ENCODE assay signal across 7 cellular contexts in genomic region chr12:123268850-123269249, GRCh38. TPM values are rescaled to one million over a fixed set of nuclear protein-coding genes. Genes with fewer than 3 reads are reported as not detected.
DNase-seq lines count a peak whose midpoint lies in the region; ATAC-seq and TF ChIP-seq lines count a peak whose summit lies in the region.

No MANE protein-coding gene starts in this region.

- no peak overlapping the region for H3K23ac ChIP-seq in H9 (ENCODE audit: insufficient read length, low read depth, low read length)

- no peak overlapping the region for H2BK120ac ChIP-seq in H9 (ENCODE audit: low read depth, low read length, poor library complexity, severe bottlenecking)

- ATAC-seq in activated naive CD8-positive, alpha-beta T cell treated with anti-CD3 and anti-CD28 coated beads, Interleukin-2, amount 10 ng/mL, durations not matched to agents 7 days and 5 days (ENCODE audit: low read depth), result no peak
- ATAC-seq in stimulated activated memory B cell treated with anti-CD40 and anti-IgM and Interleukin-4, amounts not matched to agents 10 μg/mL and 1 μg/mL and 100 μg/mL, for 72 hours, result no peak
- ATAC-seq in HG03521 (IDR thresholded peaks at IDR 0.05; ENCODE audit: unreplicated experiment) (no peak), GM19452 (IDR thresholded peaks at IDR 0.05; ENCODE audit: unreplicated experiment) (no peak)

- peak overlapping the region; percentile 18 for H3K9ac ChIP-seq in H9 (ENCODE audit: extremely low read depth, insufficient read length, low read length)

- peaks cover 12 to 50% (median 41%) of the 10 kb centered on the region in 3 experiments for H3K36me3 Mint-ChIP-seq in H9 (ENCODE audit: insufficient read depth in 1 of 3, low read depth in 3 of 3)
- peaks cover 2% of the 10 kb centered on the region for H3K36me3 Mint-ChIP-seq in activated naive CD8-positive, alpha-beta T cell treated with anti-CD3 and anti-CD28 coated beads, Interleukin-2, amount 10 ng/mL, durations not matched to agents 7 days and 5 days
- H3K36me3 Mint-ChIP-seq in immature natural killer cell, result no peaks in the 10 kb centered on the region
- peaks cover 10% of the 10 kb centered on the region for H3K36me3 Mint-ChIP-seq in stimulated activated memory B cell treated with anti-CD40 and anti-IgM and Interleukin-4, amounts not matched to agents 10 μg/mL and 1 μg/mL and 100 μg/mL, for 72 hours

- no peaks in the 10 kb centered on the region for H3K9me3 ChIP-seq in H9 (ENCODE audit: control insufficient read depth, low read depth, low read length)

- no peak overlapping the region for H2BK20ac ChIP-seq in H9 (ENCODE audit: low read depth, low read length, poor library complexity, severe bottlenecking)

- H3K9me3 Mint-ChIP-seq in H9 (peaks cover 0 to 3% of the 10 kb centered on the region in 2 experiments; a peak in 2 of 5 replicates), immature natural killer cell (no peaks in the 10 kb centered on the region)
- no peaks in the 10 kb centered on the region for H3K9me3 Mint-ChIP-seq in activated naive CD8-positive, alpha-beta T cell treated with anti-CD3 and anti-CD28 coated beads, Interleukin-2, amount 10 ng/mL, durations not matched to agents 7 days and 5 days
- H3K9me3 Mint-ChIP-seq in stimulated activated memory B cell treated with anti-CD40 and anti-IgM and Interleukin-4, amounts not matched to agents 10 μg/mL and 1 μg/mL and 100 μg/mL, for 72 hours, result no peaks in the 10 kb centered on the region

- H3K4me1 Mint-ChIP-seq in H9, result peaks cover 44 to 45% of the 10 kb centered on the region in 2 experiments
- peaks cover 25% of the 10 kb centered on the region for H3K4me1 Mint-ChIP-seq in activated naive CD8-positive, alpha-beta T cell treated with anti-CD3 and anti-CD28 coated beads, Interleukin-2, amount 10 ng/mL, durations not matched to agents 7 days and 5 days
- peaks cover 29 to 34% of the 10 kb centered on the region in 2 donors for H3K4me1 Mint-ChIP-seq in immature natural killer cell
- H3K4me1 Mint-ChIP-seq in stimulated activated memory B cell treated with anti-CD40 and anti-IgM and Interleukin-4, amounts not matched to agents 10 μg/mL and 1 μg/mL and 100 μg/mL, for 72 hours, result peaks cover 28% of the 10 kb centered on the region

- peak overlapping the region; percentile 61 for H3K4me2 ChIP-seq in H9 (ENCODE audit: insufficient read depth, insufficient read length, low read length)

- no peak overlapping the region for H2AK5ac ChIP-seq in H9 (ENCODE audit: insufficient read length, low read length)

- peaks cover 24% of the 10 kb centered on the region; the same call in 1 of the 2 replicates for H3K79me2 ChIP-seq in H9 (ENCODE audit: insufficient read depth, low read length)

- DNase-seq in H9 (no peak), immature natural killer cell (no peak), NCI-H2196 treated with DMSO at 0.1 percent for 48 hours (lab: John Stamatoyannopoulos, UW; ENCODE audit: unreplicated experiment) (no peak)
- peak; percentile 35 for DNase-seq in activated naive CD8-positive, alpha-beta T cell treated with anti-CD3 and anti-CD28 coated beads, Interleukin-2, amount 10 ng/mL, durations not matched to agents 7 days and 5 days

- H3K27ac Mint-ChIP-seq in H9 (peak overlapping the region; percentile 87 to 92 (median 88); a peak in 6 of 7 replicates), immature natural killer cell (peak overlapping the region in 2 of 6 donors; percentile 26 to 61)
- H3K27ac Mint-ChIP-seq in activated naive CD8-positive, alpha-beta T cell treated with anti-CD3 and anti-CD28 coated beads, Interleukin-2, amount 10 ng/mL, durations not matched to agents 7 days and 5 days, result peak overlapping the region; percentile 86
- H3K27ac Mint-ChIP-seq in stimulated activated memory B cell treated with anti-CD40 and anti-IgM and Interleukin-4, amounts not matched to agents 10 μg/mL and 1 μg/mL and 100 μg/mL, for 72 hours, result peak overlapping the region; percentile 62

- H3K27me3 Mint-ChIP-seq in H9 (ENCODE audit: low read depth), result no peaks in the 10 kb centered on the region
- H3K27me3 Mint-ChIP-seq in activated naive CD8-positive, alpha-beta T cell treated with anti-CD3 and anti-CD28 coated beads, Interleukin-2, amount 10 ng/mL, durations not matched to agents 7 days and 5 days, result no peaks in the 10 kb centered on the region
- H3K27me3 Mint-ChIP-seq in immature natural killer cell (ENCODE audit: low read depth in 3 of 3), result peaks cover 1 to 6% (median 4%) of the 10 kb centered on the region in 3 donors
- no peaks in the 10 kb centered on the region for H3K27me3 Mint-ChIP-seq in stimulated activated memory B cell treated with anti-CD40 and anti-IgM and Interleukin-4, amounts not matched to agents 10 μg/mL and 1 μg/mL and 100 μg/mL, for 72 hours

- no peak overlapping the region for H2AFZ ChIP-seq in H9 (ENCODE audit: low read length)

- no peak overlapping the region for H2BK12ac ChIP-seq in H9 (ENCODE audit: insufficient read length, low read depth, low read length)

- peaks cover 14% of the 10 kb centered on the region for H3K23me2 ChIP-seq in H9 (ENCODE audit: insufficient read length, low read depth, low read length, poor library complexity, severe bottlenecking)

- POLR2A ChIA-PET in activated naive CD8-positive, alpha-beta T cell treated with anti-CD3 and anti-CD28 coated beads, Interleukin-2, amount 10 ng/mL, durations not matched to agents 7 days and 5 days (lab: Charles Lee), result interaction anchor here (0.9 to 3.7 kb wide), 6 partner anchors 20 to 333 kb away, joined by 3 to 29 read pairs (median 5); partner anchors contain the start of genes DDX55, MPHOSPH9, MTRFR and SBNO1

- no peak for TF ChIP-seq CTCF in H9 (conservative IDR thresholded peaks at IDR 0.05)

- peaks cover 2% of the 10 kb centered on the region for H3K79me1 ChIP-seq in H9 (ENCODE audit: insufficient read depth, low read depth, low read length, poor library complexity, severe bottlenecking)

- H3K4me3 Mint-ChIP-seq in H9 (peak overlapping the region; percentile 91 to 96), immature natural killer cell (peak overlapping the region; percentile 44 to 85 (median 70))
- peak overlapping the region; percentile 67 for H3K4me3 Mint-ChIP-seq in activated naive CD8-positive, alpha-beta T cell treated with anti-CD3 and anti-CD28 coated beads, Interleukin-2, amount 10 ng/mL, durations not matched to agents 7 days and 5 days
- no peak overlapping the region for H3K4me3 Mint-ChIP-seq in stimulated activated memory B cell treated with anti-CD40 and anti-IgM and Interleukin-4, amounts not matched to agents 10 μg/mL and 1 μg/mL and 100 μg/mL, for 72 hours

- peaks cover 3% of the 10 kb centered on the region; the same call in 1 of the 2 replicates for H3K4me1 ChIP-seq in H9 (ENCODE audit: insufficient read depth, low read length)

- no peaks in the 10 kb centered on the region for H4K20me1 ChIP-seq in H9 (ENCODE audit: control insufficient read depth, insufficient read depth, insufficient read length)

- no peak overlapping the region; the same call in 1 of the 2 replicates for H3K4ac ChIP-seq in H9 (ENCODE audit: low read depth, low read length)

- no peak overlapping the region for H2BK5ac ChIP-seq in H9 (ENCODE audit: insufficient read length, low read length)

- H4K5ac ChIP-seq in H9 (ENCODE audit: insufficient read length, low read depth, low read length), result peak overlapping the region; percentile 6

- no peaks in the 10 kb centered on the region for H3K27me3 ChIP-seq in H9 (ENCODE audit: insufficient read depth, low read length)

- no CpG with 5 or more reads among the region's 13 CpGs for WGBS in H9 (ENCODE audit: extremely low coverage, insufficient read length, low lambda C conversion rate)

- H3K56ac ChIP-seq in H9 (ENCODE audit: insufficient read length, low read depth, low read length), result no peak overlapping the region

- peak overlapping the region; percentile 44 for H4K8ac ChIP-seq in H9 (replicated peaks; ENCODE audit: insufficient read length, low read depth, low read length)

- H3K14ac ChIP-seq in H9 (ENCODE audit: insufficient read depth, low read length), result peak overlapping the region; percentile 33

- peak overlapping the region; percentile 16 for H4K91ac ChIP-seq in H9 (ENCODE audit: insufficient read length, low read depth, low read length)

- H2BK15ac ChIP-seq in H9 (ENCODE audit: low read depth, low read length), result no peak overlapping the region

- peak overlapping the region; percentile 37 for H3K18ac ChIP-seq in H9 (ENCODE audit: insufficient read length, low read depth, low read length)

- H3K27ac ChIP-seq in H9 (ENCODE audit: insufficient read length, low read depth, low read length), result no peak overlapping the region

- no peak overlapping the region for H3T11ph ChIP-seq in H9 (ENCODE audit: low read length)

RNA-seq across cellular contexts. Expression of gene CDK2AP1, which starts 2.8 kb away (rescaled TPM):
- total RNA-seq in H9 (2021), result 209 TPM in 2 replicates
- 10 to 100 TPM; 31.7 to 32.3 TPM for total RNA-seq in activated naive CD8-positive, alpha-beta T cell treated with anti-CD3 and anti-CD28 coated beads, Interleukin-2, amount 10 ng/mL, durations not matched to agents 7 days and 5 days
- 10 to 100 TPM in 1 of 3 donors, 1 to 10 TPM in 2; 3.6 to 11.2 (median 6.4) TPM for polyA plus RNA-seq in immature natural killer cell

RNA-seq across cellular contexts. Expression of gene MTRFR, which starts 35.6 kb away (rescaled TPM):
- total RNA-seq in H9 (2021), result 13.0 and 14.8 TPM in 2 replicates
- 10 to 100 TPM; 41.2 to 42.1 TPM for total RNA-seq in activated naive CD8-positive, alpha-beta T cell treated with anti-CD3 and anti-CD28 coated beads, Interleukin-2, amount 10 ng/mL, durations not matched to agents 7 days and 5 days
- 10 to 100 TPM; 10.7 to 32.9 (median 16.3) TPM for polyA plus RNA-seq in immature natural killer cell

RNA-seq across cellular contexts. Expression of gene MPHOSPH9, which starts 35.9 kb away (rescaled TPM):
- total RNA-seq in H9 (2021), result 58.3 and 60.5 TPM in 2 replicates
- total RNA-seq in activated naive CD8-positive, alpha-beta T cell treated with anti-CD3 and anti-CD28 coated beads, Interleukin-2, amount 10 ng/mL, durations not matched to agents 7 days and 5 days, result 100 to 1,000 TPM; 121 to 131 TPM
- 10 to 100 TPM; 18.8 to 44.8 (median 43.9) TPM for polyA plus RNA-seq in immature natural killer cell
